In the genomic region with DNA sequence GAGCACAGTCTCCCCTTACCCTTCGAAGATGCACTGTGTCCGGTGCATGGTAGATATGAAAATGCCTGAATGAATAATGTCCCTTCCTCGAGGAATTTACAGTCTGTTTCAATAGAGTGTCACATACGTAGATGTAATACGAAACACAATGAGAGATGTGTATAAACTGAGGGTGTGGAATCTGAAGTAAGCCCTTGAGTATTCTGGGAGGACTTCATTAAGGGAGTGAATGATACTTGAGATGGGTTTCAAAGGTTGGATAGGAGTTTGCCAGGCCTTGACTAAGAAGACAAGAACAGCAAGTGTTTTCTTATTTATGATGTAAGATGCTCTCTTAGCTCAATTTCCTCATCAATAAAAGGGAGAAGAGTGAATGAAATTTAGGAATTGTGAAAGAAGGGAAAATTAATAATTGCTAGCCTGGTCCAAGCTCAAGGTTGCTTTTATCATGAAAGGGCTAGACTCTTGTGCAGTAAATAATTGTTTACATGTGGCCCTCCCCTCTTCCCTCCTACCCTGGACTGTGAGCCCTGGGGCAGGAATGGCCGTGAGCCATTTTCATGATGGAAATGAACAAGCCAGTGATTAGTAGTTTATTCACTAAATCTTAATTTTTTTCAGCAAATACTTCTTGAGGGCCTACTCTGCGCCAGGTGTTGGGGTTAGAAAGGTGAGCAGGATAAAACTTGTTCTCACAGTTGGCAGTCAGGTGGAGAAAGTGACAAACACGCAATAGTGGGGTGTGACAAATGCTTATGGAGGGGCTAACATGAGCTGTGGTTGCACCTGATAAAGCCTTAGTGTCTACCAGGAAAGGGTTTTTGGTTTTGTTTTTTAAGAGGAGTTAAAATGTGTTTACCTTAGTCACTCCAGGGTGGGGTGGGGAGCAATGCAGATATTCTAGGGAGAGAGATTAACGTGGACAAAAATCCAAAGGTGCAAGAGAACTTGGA, we compare ENCODE assay signal across 8 cellular contexts. TPM values are rescaled to one million over a fixed set of nuclear protein-coding genes. Genes with fewer than 3 reads are reported as not detected.
DNase-seq lines count a peak whose midpoint lies in the region; TF ChIP-seq lines count a peak whose summit lies in the region.
"Had no signal": no experiment of that assay in that cellular context is flagged by ENCODE, and none has a peak within 500 bp of the region (broad histone marks: within the 10 kb centered on the region; RNA-seq: fewer than 3 reads in every experiment).

No MANE protein-coding gene starts in this region.

- peak overlapping the region; percentile 6 for H3K27ac Mint-ChIP-seq in neural progenitor cell

- peaks cover 39% of the 10 kb centered on the region for H4K20me1 ChIP-seq in neural progenitor cell (ENCODE audit: low read depth)

- 87% methylated on average over 8 of the region's 9 CpGs for WGBS in HUES64

- H3K4me1 Mint-ChIP-seq in neural progenitor cell, result peaks cover 31% of the 10 kb centered on the region

- H3K9me3 ChIP-seq in HUES64 (ENCODE audit: insufficient read depth, low read depth, low read length) (no peaks in the 10 kb centered on the region), neural progenitor cell (ENCODE audit: low read depth) (no peaks in the 10 kb centered on the region)

- peaks cover 8% of the 10 kb centered on the region for H3F3A ChIP-seq in neural progenitor cell (ENCODE audit: low read depth)

- H3K4me1 ChIP-seq in HUES64 (ENCODE audit: insufficient read depth, low read length) (peaks cover 14% of the 10 kb centered on the region; the same call in 1 of the 2 replicates), neural progenitor cell (peaks cover 18% of the 10 kb centered on the region)

- H3K79me2 ChIP-seq in neural progenitor cell (ENCODE audit: low read depth), result peaks cover 65% of the 10 kb centered on the region

- H3K4me3 Mint-ChIP-seq in neural progenitor cell, result peak overlapping the region; percentile 97

- peak overlapping the region; percentile 99 for H3K4me2 ChIP-seq in neural progenitor cell

- in situ Hi-C loops in astrocyte of the spinal cord (cut with HindIII; ENCODE audit: low sequenced_read_pairs), result no loop called here

- no peaks in the 10 kb centered on the region for H3K9me3 Mint-ChIP-seq in neural progenitor cell

- peaks cover 16% of the 10 kb centered on the region for H3K36me3 Mint-ChIP-seq in neural progenitor cell

- H3K36me3 ChIP-seq in HUES64 (ENCODE audit: insufficient read depth, low read length), result peaks cover 30% of the 10 kb centered on the region
- H3K36me3 ChIP-seq in neural progenitor cell, result peaks cover under 1% of the 10 kb centered on the region

- no peak overlapping the region for H3K27ac ChIP-seq in HUES64 (ENCODE audit: low read depth, low read length)
- H3K27ac ChIP-seq in neural progenitor cell, result no peak overlapping the region

- peaks cover 3% of the 10 kb centered on the region for H3K27me3 Mint-ChIP-seq in neural progenitor cell (ENCODE audit: insufficient read depth, low read depth)

- H2AFZ ChIP-seq in neural progenitor cell (replicated peaks), result no peak overlapping the region

- H3K9ac ChIP-seq in HUES64 (ENCODE audit: low read depth, low read length), result peak overlapping the region; percentile 93; the same call in 1 of the 2 replicates
- peak overlapping the region; percentile 74 for H3K9ac ChIP-seq in neural progenitor cell

- peak overlapping the region; percentile 90 for H3K4me3 ChIP-seq in HUES64 (ENCODE audit: low read length)
- H3K4me3 ChIP-seq in astrocyte of the spinal cord (ENCODE audit: low read depth, low read length), result peak overlapping the region; percentile 89
- H3K4me3 ChIP-seq in neural progenitor cell, result peak overlapping the region; percentile 95

- H3K27me3 ChIP-seq in HUES64 (ENCODE audit: insufficient read depth, low read length) (no peaks in the 10 kb centered on the region), neural progenitor cell (no peaks in the 10 kb centered on the region)

- no peak for TF ChIP-seq CTCF in astrocyte of the spinal cord (IDR thresholded peaks at IDR 0.05; ENCODE audit: low read depth, low read length)
- TF ChIP-seq CTCF in neural progenitor cell (IDR thresholded peaks at IDR 0.05), result no peak

- DNase-seq in astrocyte of the spinal cord (ENCODE audit: low read depth, low spot score), result no peak
- DNase-seq in neural progenitor cell (ENCODE audit: low spot score), result no peak
- no peak for DNase-seq in hippocampal formation (lab: John Stamatoyannopoulos, UW)
- no peak for DNase-seq in GOT3 (lab: John Stamatoyannopoulos, UW)
- DNase-seq in NCI-H446 (lab: John Stamatoyannopoulos, UW), result no peak
- DNase-seq: effector CD4-positive, alpha-beta T cell; NK-92 treated with Interleukin-12 subunit alpha and Interleukin-12 subunit beta, amount 100 ng/mL, for 24 hours had no signal

RNA-seq across cellular contexts. Expression of a gene that starts 1.6 kb away (rescaled TPM):
- 91.3 TPM for polyA plus RNA-seq in HUES64 (2013, experiment 1 of 2)
- 95.0 TPM for polyA plus RNA-seq in HUES64 (2013, experiment 2 of 2)
- total RNA-seq in neural progenitor cell (ENCODE audit: low replicate concordance), result 173 and 275 TPM in 2 replicates

RNA-seq across cellular contexts. Expression of a gene that starts 14.1 kb away (rescaled TPM):
- polyA plus RNA-seq in HUES64 (2013, experiment 1 of 2), result not detected
- not detected for polyA plus RNA-seq in HUES64 (2013, experiment 2 of 2)
- not detected in 2 replicates for total RNA-seq in neural progenitor cell (ENCODE audit: low replicate concordance)

RNA-seq across cellular contexts. Expression of a gene that starts 14.2 kb away (rescaled TPM):
- polyA plus RNA-seq in HUES64 (2013, experiment 1 of 2), result 290 TPM
- polyA plus RNA-seq in HUES64 (2013, experiment 2 of 2), result 272 TPM
- total RNA-seq in neural progenitor cell (ENCODE audit: low replicate concordance), result 120 and 220 TPM in 2 replicates

RNA-seq across cellular contexts. Expression of a gene that starts 19.9 kb away (rescaled TPM):
- polyA plus RNA-seq in HUES64 (2013, experiment 1 of 2), result 10.2 TPM
- 12.9 TPM for polyA plus RNA-seq in HUES64 (2013, experiment 2 of 2)
- total RNA-seq in neural progenitor cell (ENCODE audit: low replicate concordance), result 23.5 and 71.4 TPM in 2 replicates

RNA-seq across cellular contexts. Expression of a gene that starts 23.8 kb away (rescaled TPM):
- 52.5 TPM for polyA plus RNA-seq in HUES64 (2013, experiment 1 of 2)
- polyA plus RNA-seq in HUES64 (2013, experiment 2 of 2), result 49.5 TPM
- total RNA-seq in neural progenitor cell (ENCODE audit: low replicate concordance), result 47.2 and 88.3 TPM in 2 replicates
